Comparison of ENCODE assay signal across 19 cellular contexts in the genomic region with DNA sequence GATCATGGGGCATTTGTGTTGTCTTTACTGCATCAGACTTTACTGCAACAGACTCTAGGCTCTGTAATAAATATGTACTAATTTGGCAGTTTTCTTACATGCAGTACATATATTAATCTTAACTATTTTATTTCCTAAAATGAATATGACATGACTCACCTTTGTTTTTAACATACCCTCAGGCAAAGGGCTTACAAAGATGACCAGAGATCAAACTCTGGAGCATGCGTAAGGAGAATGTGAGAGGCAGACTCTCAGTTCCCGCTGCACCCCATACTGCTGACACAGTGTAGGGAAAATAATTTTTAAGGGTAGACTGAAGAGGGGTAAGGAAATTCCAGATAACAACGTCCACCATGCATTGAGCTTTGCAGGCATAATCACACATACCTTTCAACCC. TPM values are rescaled to one million over a fixed set of nuclear protein-coding genes. Genes with fewer than 3 reads are reported as not detected.
DNase-seq lines count a peak whose midpoint lies in the region; ATAC-seq lines count a peak whose summit lies in the region.
"Had no signal": no experiment of that assay in that cellular context is flagged by ENCODE, and none has a peak within 500 bp of the region (broad histone marks: within the 10 kb centered on the region; RNA-seq: fewer than 3 reads in every experiment).

No MANE protein-coding gene starts in this region.

- DNase-seq in NCI-H1105 (lab: John Stamatoyannopoulos, UW) (no peak), GDM1 (lab: John Stamatoyannopoulos, UW) (no peak)
- no peak for DNase-seq in activated effector memory CD4-positive, alpha-beta T cell treated with Interleukin-2 at 50 U/mL for 16 hours
- DNase-seq: activated T-cell treated with anti-CD3 and anti-CD28 coated beads, Interleukin-2, amount 50 U/mL, for 24 hours; effector memory CD8-positive, alpha-beta T cell; hypothalamus; KG1; mucosa of descending colon; NCI-H1417 treated with DMSO at 0.1 percent for 48 hours; occipital lobe; right lobe of liver; SIG-M5 had no signal

- H3K4me3 Mint-ChIP-seq in activated T-helper 17 cell treated with anti-CD3 and anti-CD28 coated beads, Interleukin-2, amount 50 U/mL, for 72 hours: peak overlapping the region; percentile 25
- H3K4me3 Mint-ChIP-seq: activated T-cell treated with anti-CD3 and anti-CD28 coated beads, Interleukin-2, amount 50 U/mL, for 24 hours; B cell; effector memory CD8-positive, alpha-beta T cell; T-helper 2 cell treated with Interferon-gamma antibody and Interleukin-4, amounts not matched to agents 5 μg/mL and 100 μg/mL, for 36 hours had no signal

- H3K36me3 Mint-ChIP-seq in activated T-helper 17 cell treated with anti-CD3 and anti-CD28 coated beads, Interleukin-2, amount 50 U/mL, for 72 hours (ENCODE audit: low read depth): no peaks in the 10 kb centered on the region

- peaks cover 8% of the 10 kb centered on the region for H3K27me3 Mint-ChIP-seq in activated T-helper 17 cell treated with anti-CD3 and anti-CD28 coated beads, Interleukin-2, amount 50 U/mL, for 72 hours

- H3K4me1 Mint-ChIP-seq in activated T-helper 17 cell treated with anti-CD3 and anti-CD28 coated beads, Interleukin-2, amount 50 U/mL, for 72 hours: peaks cover 11% of the 10 kb centered on the region
- H3K4me1 Mint-ChIP-seq: B cell had no signal

- ATAC-seq in GM18870 (IDR thresholded peaks at IDR 0.05; ENCODE audit: unreplicated experiment) (peak; percentile 17), GM21423 (IDR thresholded peaks at IDR 0.05; ENCODE audit: unreplicated experiment) (peak; percentile 6), HG03045 (IDR thresholded peaks at IDR 0.05; ENCODE audit: unreplicated experiment) (peak; percentile 9), GM21786 (IDR thresholded peaks at IDR 0.05; ENCODE audit: unreplicated experiment) (no peak)
- peak; percentile 69 for ATAC-seq in activated T-helper 17 cell treated with anti-CD3 and anti-CD28 coated beads, Interleukin-2, amount 50 U/mL, for 72 hours (replicated peaks)
- ATAC-seq: effector memory CD8-positive, alpha-beta T cell; mucosa of descending colon; right lobe of liver had no signal

- H3K9me3 Mint-ChIP-seq in activated T-helper 17 cell treated with anti-CD3 and anti-CD28 coated beads, Interleukin-2, amount 50 U/mL, for 72 hours: no peaks in the 10 kb centered on the region
- H3K9me3 Mint-ChIP-seq: activated T-cell treated with anti-CD3 and anti-CD28 coated beads, Interleukin-2, amount 50 U/mL, for 24 hours; effector memory CD8-positive, alpha-beta T cell; T-helper 2 cell treated with Interferon-gamma antibody and Interleukin-4, amounts not matched to agents 5 μg/mL and 100 μg/mL, for 36 hours had no signal

- H3K27ac Mint-ChIP-seq in activated T-helper 17 cell treated with anti-CD3 and anti-CD28 coated beads, Interleukin-2, amount 50 U/mL, for 72 hours: peak overlapping the region; percentile 53
- H3K27ac Mint-ChIP-seq: activated T-cell treated with anti-CD3 and anti-CD28 coated beads, Interleukin-2, amount 50 U/mL, for 24 hours; B cell; effector memory CD8-positive, alpha-beta T cell; T-helper 2 cell treated with Interferon-gamma antibody and Interleukin-4, amounts not matched to agents 5 μg/mL and 100 μg/mL, for 36 hours had no signal

RNA-seq across cellular contexts. Expression of a gene that starts 7.2 kb away (rescaled TPM):
- total RNA-seq in activated T-helper 17 cell treated with anti-CD3 and anti-CD28 coated beads, Interleukin-2, amount 50 U/mL, for 72 hours: 1 to 10 TPM; 5.7 to 7.0 TPM
